16 cellular contexts compared by ENCODE assay signal in genomic region chr2:188949046-188949818, GRCh38. TPM values are rescaled to one million over a fixed set of nuclear protein-coding genes. Genes with fewer than 3 reads are reported as not detected.
DNase-seq lines count a peak whose midpoint lies in the region; ATAC-seq, FAIRE-seq and TF ChIP-seq lines count a peak whose summit lies in the region.
"Had no signal": no experiment of that assay in that cellular context is flagged by ENCODE, and none has a peak within 500 bp of the region (broad histone marks: within the 10 kb centered on the region; RNA-seq: fewer than 3 reads in every experiment).

No MANE protein-coding gene starts in this region.

- POLR2A ChIA-PET in HepG2 (lab: Yijun Ruan, JAX), result no interaction called here

- DNase-seq in HepG2 (ENCODE audit: low spot score) (no peak), right lobe of liver (no peak), chondrocyte (ENCODE audit: low spot score) (peak; percentile 83), trophoblast cell (no peak), frontal cortex (ENCODE audit: low spot score in 2 of 2) (no peak), uterus (no peak), NCI-H345 (lab: John Stamatoyannopoulos, UW) (no peak)
- DNase-seq: BE2C; CD4-positive, alpha-beta memory T cell; DMS79; GM23248 had no signal

- CTCF ChIA-PET in HepG2 (lab: Yijun Ruan, JAX; ENCODE audit: low intra/inter-chr PET ratio, low total read pairs), result no interaction called here

- H2BK120ac ChIP-seq in trophoblast cell (ENCODE audit: insufficient read depth, low read length, poor library complexity), result no peak overlapping the region

- no peak for TF ChIP-seq EP300 in HepG2 (IDR thresholded peaks at IDR 0.05; ENCODE audit: low read depth in 2 of 2, low read length in 2 of 2)
- no peak for TF ChIP-seq EP300 in HepG2 (CRISPR knock-in tag; IDR thresholded peaks at IDR 0.05; ENCODE audit: borderline replicate concordance)

- H3K27me3 ChIP-seq in HepG2 (ENCODE audit: control insufficient read depth in 1 of 2, insufficient read depth in 2 of 2, low read length in 2 of 2) (0 out of 5 replicates have a peak, but pooled peaks cover 0 to 2% of the 10 kb centered on the region in 2 experiments), right lobe of liver (no peaks in the 10 kb centered on the region), trophoblast cell (ENCODE audit: insufficient read depth, low read length) (no peaks in the 10 kb centered on the region), uterus (no peaks in the 10 kb centered on the region)
- H3K27me3 ChIP-seq: BE2C had no signal

- no TSS peak for BruUV-seq in HepG2 (replicated peaks; lab: Mats Ljungman, UMichigan)

- H3K4me3 ChIP-seq in HepG2 (replicated peaks in 1 of 3; ENCODE audit: insufficient read depth in 1 of 3, low read depth in 2 of 3, low read length in 3 of 3) (no peak overlapping the region), right lobe of liver (no peak overlapping the region), trophoblast cell (ENCODE audit: low read depth, low read length) (peak overlapping the region; percentile 51), uterus (no peak overlapping the region)
- H3K4me3 ChIP-seq: GM12878, GM23248 had no signal

- ATAC-seq in HepG2 (peak; percentile 78), right lobe of liver (no peak)
- ATAC-seq: GM12878 had no signal

- no peaks in the 10 kb centered on the region for H3K79me1 ChIP-seq in trophoblast cell (ENCODE audit: low read length)

- intact Hi-C loops in HepG2 (cut with micrococcal nuclease; ENCODE audit: unreplicated experiment), result no loop called here
- intact Hi-C loops in right lobe of liver (cut with DNase I), result no loop called here
- intact Hi-C loops in uterus (cut with DNase I; ENCODE audit: low total_unique reads), result no loop called here

- no peak overlapping the region for H3K4me3 Mint-ChIP-seq in chondrocyte (ENCODE audit: unreplicated experiment)
- H3K4me3 Mint-ChIP-seq: CD4-positive, alpha-beta memory T cell had no signal

- H3K36me3 ChIP-seq in HepG2 (replicated peaks in 1 of 2; ENCODE audit: control insufficient read depth in 1 of 2, insufficient read depth in 2 of 2, low read length in 2 of 2), result no peaks in the 10 kb centered on the region
- no peaks in the 10 kb centered on the region for H3K36me3 ChIP-seq in right lobe of liver
- H3K36me3 ChIP-seq in trophoblast cell (ENCODE audit: control insufficient read depth in 1 of 2, insufficient read depth in 2 of 2, low read length in 2 of 2), result no peaks in the 10 kb centered on the region
- no peaks in the 10 kb centered on the region for H3K36me3 ChIP-seq in uterus
- H3K36me3 ChIP-seq: BE2C had no signal

- no peak overlapping the region for H2AK5ac ChIP-seq in trophoblast cell (ENCODE audit: low read length)

- H4K20me1 ChIP-seq in HepG2 (ENCODE audit: insufficient read depth, low read length), result no peaks in the 10 kb centered on the region

- H4K8ac ChIP-seq in trophoblast cell (ENCODE audit: low read depth, low read length), result no peak overlapping the region

- 20% methylated on average over 25 of the region's 25 CpGs for WGBS in HepG2 (ENCODE audit: low lambda C conversion rate)
- WGBS in right lobe of liver (ENCODE audit: insufficient coverage, low coverage, low lambda C conversion rate, missing lambda C conversion rate), result 81% methylated on average over 11 of the region's 25 CpGs
- WGBS in trophoblast cell (ENCODE audit: extremely low coverage, insufficient coverage, insufficient read length), result no CpG with 5 or more reads among the region's 25 CpGs

- FAIRE-seq in HepG2 (lab: Jason Lieb, UNC) (no peak), frontal cortex (lab: Jason Lieb, UNC) (no peak)
- FAIRE-seq: GM12878, GM18507, HTR-8/SVneo had no signal

- H3K4me1 ChIP-seq in HepG2 (ENCODE audit: insufficient read depth, low read length) (no peaks in the 10 kb centered on the region), right lobe of liver (no peaks in the 10 kb centered on the region), trophoblast cell (ENCODE audit: control insufficient read depth in 1 of 2, insufficient read depth in 2 of 2, low read length in 2 of 2) (no peaks in the 10 kb centered on the region), uterus (no peaks in the 10 kb centered on the region)
- H3K4me1 ChIP-seq: BE2C had no signal

- H3K79me2 ChIP-seq in HepG2 (ENCODE audit: insufficient read depth, low read length), result no peaks in the 10 kb centered on the region
- no peaks in the 10 kb centered on the region for H3K79me2 ChIP-seq in trophoblast cell (ENCODE audit: control insufficient read depth, insufficient read depth, low read length, poor library complexity)

- H4K12ac ChIP-seq in trophoblast cell (ENCODE audit: low read depth, low read length), result no peak overlapping the region

- no peak overlapping the region for H2BK5ac ChIP-seq in trophoblast cell (ENCODE audit: low read depth, low read length, poor library complexity)

- H3K9me3 Mint-ChIP-seq in chondrocyte (ENCODE audit: low read depth), result peaks cover 7% of the 10 kb centered on the region

- no peak overlapping the region for H3K14ac ChIP-seq in trophoblast cell (ENCODE audit: low read length)

- no peak overlapping the region for H3K9ac ChIP-seq in HepG2 (ENCODE audit: insufficient read depth, low read depth, low read length)
- no peak overlapping the region for H3K9ac ChIP-seq in trophoblast cell (ENCODE audit: low read length)
- H3K9ac ChIP-seq: GM23248 had no signal

- no peak for TF ChIP-seq POLR2A in HepG2 (IDR thresholded peaks at IDR 0.05; ENCODE audit: insufficient read depth in 1 of 2, low read depth in 2 of 2, low read length in 2 of 2)
- TF ChIP-seq POLR2A in right lobe of liver (IDR thresholded peaks at IDR 0.05), result no peak
- no peak for TF ChIP-seq POLR2A in uterus (IDR thresholded peaks at IDR 0.05)

- no peak for TF ChIP-seq RAD21 in HepG2 (CRISPR knock-in tag; IDR thresholded peaks at IDR 0.05)

- no peak overlapping the region for H2BK12ac ChIP-seq in trophoblast cell (ENCODE audit: low read length)

- in situ Hi-C loops in HepG2 (cut with HindIII; ENCODE audit: extremely low pct_ligation_motif_present, low pct_unique_long_range_greater_than_20kb), result no loop called here

- no peaks in the 10 kb centered on the region for H3K27me3 Mint-ChIP-seq in chondrocyte (ENCODE audit: low read depth)
- H3K27me3 Mint-ChIP-seq: CD4-positive, alpha-beta memory T cell had no signal

- peak overlapping the region; percentile 6; the same call in 1 of the 2 replicates for H3K4me2 ChIP-seq in HepG2 (ENCODE audit: low read depth, low read length)
- H3K4me2 ChIP-seq in trophoblast cell (ENCODE audit: low read length), result no peak overlapping the region

- H3K36me3 Mint-ChIP-seq in chondrocyte (ENCODE audit: low read depth), result no peaks in the 10 kb centered on the region
- H3K36me3 Mint-ChIP-seq: CD4-positive, alpha-beta memory T cell had no signal

- H3K27ac Mint-ChIP-seq in chondrocyte (ENCODE audit: unreplicated experiment), result no peak overlapping the region
- H3K27ac Mint-ChIP-seq: CD4-positive, alpha-beta memory T cell had no signal

- H3K4ac ChIP-seq in trophoblast cell (ENCODE audit: low read depth, low read length), result no peak overlapping the region

- H3K23ac ChIP-seq in trophoblast cell (ENCODE audit: low read length), result no peak overlapping the region

- TF ChIP-seq CTCF in HepG2 (CRISPR knock-in tag; IDR thresholded peaks at IDR 0.05), result no peak
- TF ChIP-seq CTCF in right lobe of liver (IDR thresholded peaks at IDR 0.05), result no peak
- TF ChIP-seq CTCF in chondrocyte (IDR thresholded peaks at IDR 0.05), result no peak
- no peak for TF ChIP-seq CTCF in uterus (IDR thresholded peaks at IDR 0.05)

- H2AFZ ChIP-seq in HepG2 (ENCODE audit: low read length) (peak overlapping the region; percentile 4), trophoblast cell (ENCODE audit: insufficient read depth, low read length, poor library complexity) (no peak overlapping the region)
- H2AFZ ChIP-seq: GM23248 had no signal

- no peaks in the 10 kb centered on the region; the same call in 1 of the 2 replicates for H3K9me3 ChIP-seq in HepG2 (ENCODE audit: low read length)
- no peaks in the 10 kb centered on the region for H3K9me3 ChIP-seq in right lobe of liver
- peaks cover 5% of the 10 kb centered on the region for H3K9me3 ChIP-seq in trophoblast cell (ENCODE audit: insufficient read depth, low read depth, low read length)
- H3K9me3 ChIP-seq in uterus, result no peaks in the 10 kb centered on the region
- H3K9me3 ChIP-seq: BE2C had no signal

- no peak overlapping the region for H4K91ac ChIP-seq in trophoblast cell (ENCODE audit: low read depth, low read length)

- H3K4me1 Mint-ChIP-seq in chondrocyte (ENCODE audit: low read depth), result no peaks in the 10 kb centered on the region
- H3K4me1 Mint-ChIP-seq: CD4-positive, alpha-beta memory T cell had no signal

- H3K27ac ChIP-seq in HepG2 (ENCODE audit: extremely low read length, insufficient read depth, low read length), result no peak overlapping the region
- no peak overlapping the region for H3K27ac ChIP-seq in right lobe of liver
- H3K27ac ChIP-seq in trophoblast cell (ENCODE audit: low read depth, low read length), result no peak overlapping the region
- no peak overlapping the region for H3K27ac ChIP-seq in uterus
- H3K27ac ChIP-seq: C4-2B, GM23248 had no signal

- no peak overlapping the region for H3K18ac ChIP-seq in trophoblast cell (ENCODE audit: low read length)

RNA-seq across cellular contexts. Expression of gene COL3A1, which starts 24.9 kb away (rescaled TPM):
- total RNA-seq in HepG2 (2016; rRNA removed; fragmentation: Illumina TruSeq; extraction: Trizol) (0.03 and 0.04 TPM in 2 replicates), right lobe of liver (10 to 100 TPM; 13.8 to 97.0 (median 60.9) TPM), chondrocyte (7,827 to 10,007 TPM (median 8,099 TPM) in 3 replicates), frontal cortex (88.0 TPM), uterus (over 10,000 TPM in 1 of 4 donors, 100 to 1,000 TPM in 3; 113 to 22,387 (median 426) TPM)
- not detected in 2 replicates for total RNA-seq in HepG2 (2016; cell fraction: cytosol; rRNA removed; fragmentation: Illumina TruSeq; extraction: Trizol; ENCODE audit: low read depth)
- 0.04 and 0.07 TPM in 2 replicates for total RNA-seq in HepG2 (2016; cell fraction: insoluble cytoplasmic fraction; rRNA removed; fragmentation: Illumina TruSeq; extraction: Trizol)
- not detected in 2 replicates for total RNA-seq in HepG2 (2016; cell fraction: membrane; rRNA removed; fragmentation: Illumina TruSeq; extraction: Trizol)
- total RNA-seq in HepG2 (2016; cell fraction: nucleus; rRNA removed; fragmentation: Illumina TruSeq; extraction: Trizol), result not detected in 2 replicates
- polyA plus RNA-seq in HepG2 (2011; rRNA removed), result 0.01 TPM in 1 of 2 replicates, not detected in the other
- not detected in 2 replicates for polyA plus RNA-seq in HepG2 (2011; cell fraction: cytosol; rRNA removed)
- polyA plus RNA-seq in HepG2 (2011; cell fraction: nucleus; rRNA removed), result 0.07 and 0.08 TPM in 2 replicates
- not detected in 2 replicates for polyA plus RNA-seq in HepG2 (2012)
- not detected in 2 replicates for polyA plus RNA-seq in HepG2 (2016; cell fraction: cytosol; fragmentation: Illumina TruSeq; extraction: Trizol; ENCODE audit: low read depth)
- polyA plus RNA-seq in HepG2 (2016; cell fraction: insoluble cytoplasmic fraction; fragmentation: Illumina TruSeq; extraction: Trizol; ENCODE audit: low read depth), result not detected in 2 replicates
- polyA plus RNA-seq in HepG2 (2016; cell fraction: membrane; fragmentation: Illumina TruSeq; extraction: Trizol; ENCODE audit: low read depth), result not detected in 2 replicates
- polyA plus RNA-seq in HepG2 (2016; cell fraction: nucleus; fragmentation: Illumina TruSeq; extraction: Trizol; ENCODE audit: insufficient read depth, low read depth), result 0.11 TPM in 1 of 2 replicates, not detected in the other
- 0.02 TPM in 1 of 2 replicates, not detected in the other for polyA minus RNA-seq in HepG2 (2011; rRNA and poly(A)+ RNA removed; ENCODE audit: low replicate concordance)
- polyA minus RNA-seq in HepG2 (2011; cell fraction: cytosol; rRNA and poly(A)+ RNA removed), result not detected in 2 replicates
- not detected in 2 replicates for polyA minus RNA-seq in HepG2 (2011; cell fraction: nucleus; rRNA and poly(A)+ RNA removed)
- polyA plus RNA-seq in trophoblast cell (2013), result 842 and 849 TPM in 2 replicates
- total RNA-seq: CD4-positive, alpha-beta memory T cell; H7 had no signal
- polyA plus RNA-seq: CD4-positive, alpha-beta memory T cell had no signal

Comparison
In these comparisons a context has a peak if more than half of its experiments do, and no peak if none do; other contexts are left out.
1. RNA of gene COL3A1, which starts 24.9 kb away (total RNA-seq): 7,827 to 10,007 TPM in chondrocyte, 113 to 22,387 TPM in uterus, 88.0 TPM in frontal cortex (single experiment) and 13.8 to 97.0 TPM in right lobe of liver; 0.03 to 0.07 TPM in HepG2; every median in the first group is over 10 times any median in the second.